ENCODE assay signal across 26 cellular contexts in the genomic region with DNA sequence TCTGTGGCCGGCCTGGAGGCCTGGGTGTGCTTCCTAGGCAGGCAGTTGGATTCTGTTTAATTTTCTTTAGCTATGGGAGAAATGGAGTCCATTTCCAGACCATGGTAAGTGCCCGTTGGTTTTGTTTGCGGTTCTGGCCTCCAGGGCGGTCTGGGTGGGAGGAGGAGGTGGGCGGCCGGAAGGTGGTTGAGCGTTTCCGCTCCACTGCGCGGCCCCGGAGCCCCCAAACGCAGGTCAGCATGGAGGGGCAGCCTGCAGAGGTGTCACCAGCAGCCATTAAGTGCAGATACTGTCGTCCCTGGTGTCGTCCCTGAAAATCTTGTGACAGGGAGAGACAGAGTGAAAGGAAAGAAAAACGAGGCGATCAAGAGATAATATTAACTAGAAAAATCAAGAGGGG.
"Had no signal": no experiment of that assay in that cellular context is flagged by ENCODE, and none has a peak within 500 bp of the region (broad histone marks: within the 10 kb centered on the region; RNA-seq: fewer than 3 reads in every experiment).

No MANE protein-coding gene starts in this region.

- H3K4me3 ChIP-seq: adrenal gland, gastroesophageal sphincter, hepatocyte, pancreas, prostate gland, suprapubic skin, tibial artery had no signal

- DNase-seq: activated CD4-positive, alpha-beta T cell treated with anti-CD3 and anti-CD28 coated beads for 1 hour; activated CD8-positive, alpha-beta memory T cell treated with anti-CD3 and anti-CD28 coated beads, Interleukin-2, amount 10 ng/mL, durations not matched to agents 7 days and 5 days; activated CD8-positive, alpha-beta T cell treated with anti-CD3 and anti-CD28 coated beads, Interleukin-2, amount 10 ng/mL, durations not matched to agents 7 days and 5 days; activated naive CD4-positive, alpha-beta T cell treated with Interleukin-2 at 50 U/mL for 16 hours; activated T-cell treated with anti-CD3 and anti-CD28 coated beads, Interleukin-2, amount 50 U/mL, for 72 hours; adrenal gland; central memory CD4-positive, alpha-beta T cell; dorsolateral prefrontal cortex; effector memory CD4-positive, alpha-beta T cell; erythroblast; left cardiac atrium; mammary epithelial cell; pancreas; stimulated activated CD4-positive, alpha-beta T cell treated with anti-CD3 and anti-CD28 coated beads, Interleukin-15, amount 100 ng/mL, for 24 hours; stimulated activated CD4-positive, alpha-beta T cell treated with anti-CD3 and anti-CD28 coated beads, Interleukin-2, amount 100 ng/mL, for 24 hours; stimulated activated naive CD4-positive, alpha-beta T cell; SW 1271; T-helper 17 cell; T1000; tibial artery had no signal

- H3K27ac Mint-ChIP-seq: activated CD8-positive, alpha-beta memory T cell treated with anti-CD3 and anti-CD28 coated beads, Interleukin-2, amount 10 ng/mL, durations not matched to agents 7 days and 5 days; activated CD8-positive, alpha-beta T cell treated with anti-CD3 and anti-CD28 coated beads, Interleukin-2, amount 10 ng/mL, durations not matched to agents 7 days and 5 days; activated naive CD8-positive, alpha-beta T cell; activated T-cell treated with anti-CD3 and anti-CD28 coated beads, Interleukin-2, amount 50 U/mL, for 72 hours; T-helper 17 cell had no signal

- H3K4me3 Mint-ChIP-seq: activated CD8-positive, alpha-beta memory T cell treated with anti-CD3 and anti-CD28 coated beads, Interleukin-2, amount 10 ng/mL, durations not matched to agents 7 days and 5 days; activated CD8-positive, alpha-beta T cell treated with anti-CD3 and anti-CD28 coated beads, Interleukin-2, amount 10 ng/mL, durations not matched to agents 7 days and 5 days; activated naive CD8-positive, alpha-beta T cell; activated T-cell treated with anti-CD3 and anti-CD28 coated beads, Interleukin-2, amount 50 U/mL, for 72 hours; neural crest cell; T-helper 17 cell had no signal

- H3K4me1 Mint-ChIP-seq: activated CD8-positive, alpha-beta memory T cell treated with anti-CD3 and anti-CD28 coated beads, Interleukin-2, amount 10 ng/mL, durations not matched to agents 7 days and 5 days had no signal

- H3K36me3 Mint-ChIP-seq: activated CD8-positive, alpha-beta memory T cell treated with anti-CD3 and anti-CD28 coated beads, Interleukin-2, amount 10 ng/mL, durations not matched to agents 7 days and 5 days; activated naive CD8-positive, alpha-beta T cell had no signal

- H3K9me3 Mint-ChIP-seq: activated T-cell treated with anti-CD3 and anti-CD28 coated beads, Interleukin-2, amount 50 U/mL, for 72 hours; neural crest cell had no signal

- ATAC-seq: activated CD8-positive, alpha-beta memory T cell treated with anti-CD3 and anti-CD28 coated beads, Interleukin-2, amount 10 ng/mL, durations not matched to agents 7 days and 5 days; activated CD8-positive, alpha-beta T cell treated with anti-CD3 and anti-CD28 coated beads, Interleukin-2, amount 10 ng/mL, durations not matched to agents 7 days and 5 days; activated T-cell treated with anti-CD3 and anti-CD28 coated beads, Interleukin-2, amount 50 U/mL, for 72 hours; gastroesophageal sphincter; left cardiac atrium; pancreas; T-helper 17 cell had no signal
